ENCODE assay signal across 8 cellular contexts in genomic region chr21:37073417-37074194, GRCh38. TPM values are rescaled to one million over a fixed set of nuclear protein-coding genes. Genes with fewer than 3 reads are reported as not detected.
DNase-seq lines count a peak whose midpoint lies in the region; ATAC-seq and TF ChIP-seq lines count a peak whose summit lies in the region.

No MANE protein-coding gene starts in this region.

- peaks cover 6% of the 10 kb centered on the region for H3K4me1 ChIP-seq in iPS-15b (ENCODE audit: control insufficient read depth, insufficient read depth, low read length)
- H3K4me1 ChIP-seq in skeletal muscle satellite cell (ENCODE audit: control insufficient read depth, insufficient read depth, low read length), result peaks cover 17% of the 10 kb centered on the region

- H3K9ac ChIP-seq in iPS-15b (ENCODE audit: low read depth, low read length) (peak overlapping the region; percentile 57), skeletal muscle satellite cell (ENCODE audit: low read depth, low read length) (peak overlapping the region; percentile 97)

- peak overlapping the region; percentile 89 for H3K4me3 ChIP-seq in astrocyte of the spinal cord (ENCODE audit: low read depth, low read length)
- H3K4me3 ChIP-seq in iPS-15b (ENCODE audit: low read depth, low read length), result peak overlapping the region; percentile 80
- H3K4me3 ChIP-seq in skeletal muscle satellite cell (ENCODE audit: low read length), result peak overlapping the region; percentile 81

- no peaks in the 10 kb centered on the region for H3K27me3 Mint-ChIP-seq in T-helper 17 cell

- ATAC-seq in GM21367 (IDR thresholded peaks at IDR 0.05; ENCODE audit: unreplicated experiment), result peak; percentile 28
- ATAC-seq in T-helper 17 cell, result peak; percentile 62

- H3K27me3 ChIP-seq in iPS-15b (ENCODE audit: control insufficient read depth, insufficient read depth, low read length), result peaks cover 28% of the 10 kb centered on the region
- H3K27me3 ChIP-seq in skeletal muscle satellite cell (ENCODE audit: control insufficient read depth, insufficient read depth, low read length), result no peaks in the 10 kb centered on the region

- peaks cover 5% of the 10 kb centered on the region for H3K36me3 Mint-ChIP-seq in T-helper 17 cell (ENCODE audit: low read depth)

- TF ChIP-seq CTCF in astrocyte of the spinal cord (IDR thresholded peaks at IDR 0.05; ENCODE audit: low read depth, low read length), result no peak

- DNase-seq in Caki2 (ENCODE audit: low read depth) (peak; percentile 36), HT-29 (ENCODE audit: low spot score) (peak; percentile 12), T-helper 17 cell (peak; percentile 53 to 59 (median 59)), astrocyte of the spinal cord (ENCODE audit: low read depth, low spot score) (peak; percentile 32), NCI-H774 (lab: John Stamatoyannopoulos, UW) (no peak)

- H3K27ac Mint-ChIP-seq in T-helper 17 cell, result peak overlapping the region; percentile 97

- peaks cover 34% of the 10 kb centered on the region for H3K4me1 Mint-ChIP-seq in T-helper 17 cell

- H3K9me3 ChIP-seq in T-helper 17 cell (ENCODE audit: control insufficient read depth, low read length, poor library complexity, severe bottlenecking), result no peaks in the 10 kb centered on the region
- no peaks in the 10 kb centered on the region for H3K9me3 ChIP-seq in iPS-15b (ENCODE audit: control insufficient read depth, insufficient read depth, low read length)
- H3K9me3 ChIP-seq in skeletal muscle satellite cell (replicated peaks; ENCODE audit: low read length), result no peaks in the 10 kb centered on the region

- H3K4me3 Mint-ChIP-seq in T-helper 17 cell, result peak overlapping the region; percentile 96

- H3K4me2 ChIP-seq in skeletal muscle satellite cell (ENCODE audit: low read length), result peak overlapping the region; percentile 96

- no peaks in the 10 kb centered on the region for H3K36me3 ChIP-seq in iPS-15b (ENCODE audit: control insufficient read depth, insufficient read depth, low read length)
- peaks cover 10% of the 10 kb centered on the region for H3K36me3 ChIP-seq in skeletal muscle satellite cell (ENCODE audit: insufficient read depth, low read length)

- in situ Hi-C loops in Caki2 (cut with HindIII; ENCODE audit: low pct_unique_long_range_greater_than_20kb, low sequenced_read_pairs) (no loop called here), astrocyte of the spinal cord (cut with HindIII; ENCODE audit: low sequenced_read_pairs) (no loop called here)

RNA-seq across cellular contexts. Expression of gene TTC3, which starts 0.6 kb away (rescaled TPM):
- 46.5 and 100 TPM in 2 replicates for total RNA-seq in Caki2 (2014; rRNA removed; shearing (Covaris generic); ENCODE audit: low replicate concordance)
- 55.6 and 67.8 TPM in 2 replicates for total RNA-seq in HT-29 (2014; rRNA removed; shearing (Covaris generic))
- 100 to 1,000 TPM; 104 to 105 TPM for total RNA-seq in T-helper 17 cell
- total RNA-seq in skeletal muscle satellite cell (2012; rRNA removed), result 119 and 133 TPM in 2 replicates

RNA-seq across cellular contexts. Expression of gene PIGP, which starts 0.7 kb away (rescaled TPM):
- total RNA-seq in Caki2 (2014; rRNA removed; shearing (Covaris generic); ENCODE audit: low replicate concordance), result 78.5 and 83.9 TPM in 2 replicates
- 8.1 and 16.2 TPM in 2 replicates for total RNA-seq in HT-29 (2014; rRNA removed; shearing (Covaris generic))
- total RNA-seq in T-helper 17 cell, result 10 to 100 TPM; 10.8 to 11.1 TPM
- 5.0 and 7.6 TPM in 2 replicates for total RNA-seq in skeletal muscle satellite cell (2012; rRNA removed)
